11 cellular contexts compared by ENCODE assay signal in genomic region chr5:43207601-43208000, GRCh38. TPM values are rescaled to one million over a fixed set of nuclear protein-coding genes. Genes with fewer than 3 reads are reported as not detected.
"Had no signal": no experiment of that assay in that cellular context is flagged by ENCODE, and none has a peak within 500 bp of the region (broad histone marks: within the 10 kb centered on the region; RNA-seq: fewer than 3 reads in every experiment).

No MANE protein-coding gene starts in this region.

- H3K27me3 ChIP-seq: gastroesophageal sphincter, upper lobe of left lung had no signal

- DNase-seq: activated naive CD4-positive, alpha-beta T cell treated with anti-CD3 and anti-CD28 coated beads, Interleukin-2, amount 50 U/mL, for 16 hours; activated T-cell treated with anti-CD3 and anti-CD28 coated beads, Interleukin-2, amount 50 U/mL, for 1 hour; amniotic stem cell; kidney; left ventricle myocardium superior; mesendoderm; stimulated activated CD4-positive, alpha-beta T cell treated with anti-CD3 and anti-CD28 coated beads, Interleukin-4, amount 100 ng/mL, for 1 hour; upper lobe of left lung had no signal

- H3K4me3 ChIP-seq: gastroesophageal sphincter, upper lobe of left lung had no signal

- FAIRE-seq: endometrium, kidney had no signal

- H3K36me3 ChIP-seq: gastroesophageal sphincter, upper lobe of left lung had no signal

RNA-seq across cellular contexts. Expression of gene NIM1K, which starts 15.6 kb away (rescaled TPM):
- total RNA-seq: esophagus mucosa had no signal
